ENCODE assay signal across 13 cellular contexts in the genomic region with DNA sequence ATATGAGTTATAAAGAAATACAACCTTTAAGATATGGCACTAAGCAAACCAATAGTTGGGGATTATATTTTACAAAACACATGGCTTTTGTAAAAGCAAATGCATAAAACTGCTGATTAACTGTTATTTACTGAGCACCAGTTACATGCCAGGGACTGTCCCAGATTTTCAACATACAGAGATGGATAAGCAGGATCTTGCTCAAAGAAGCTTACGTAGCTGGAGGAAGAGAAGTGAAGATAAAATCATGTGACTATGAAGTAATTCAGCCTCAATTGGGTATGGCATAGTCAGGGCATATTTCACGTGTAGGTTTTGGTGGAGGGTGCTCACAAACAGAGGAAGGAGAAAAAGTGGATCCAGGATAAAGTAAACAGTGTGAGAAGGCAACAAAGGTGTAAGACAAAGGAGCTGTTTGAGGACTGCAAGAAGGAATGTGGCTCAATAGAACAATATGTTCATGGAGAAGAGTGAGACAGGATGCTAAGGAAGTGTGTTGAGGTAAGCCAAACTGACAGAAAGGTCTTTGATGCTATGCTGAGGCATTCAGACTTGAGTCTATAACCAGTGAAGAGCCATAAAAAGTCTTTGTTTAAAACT.
"Had no signal": no experiment of that assay in that cellular context is flagged by ENCODE, and none has a peak within 500 bp of the region (broad histone marks: within the 10 kb centered on the region; RNA-seq: fewer than 3 reads in every experiment).

No MANE protein-coding gene starts in this region.

- ATAC-seq: activated CD4-positive, CD25-positive, alpha-beta regulatory T cell treated with anti-CD3 and anti-CD28 coated beads, Interleukin-2, amount 50 U/mL, for 24 hours; activated T-cell treated with anti-CD3 and anti-CD28 coated beads, Interleukin-2, amount 50 U/mL, for 4 hours; lower lobe of right lung; natural killer cell treated with Interleukin-12 subunit alpha and Interleukin-12 subunit beta and Interleukin-15 and Interleukin-18, amount 100 ng/mL, for 72 hours had no signal

- H3K27me3 Mint-ChIP-seq: natural killer cell treated with Interleukin-12 subunit alpha and Interleukin-12 subunit beta and Interleukin-15 and Interleukin-18, amount 100 ng/mL, for 72 hours had no signal

- H3K4me3 ChIP-seq: lower lobe of right lung, sigmoid colon had no signal

- H3K36me3 Mint-ChIP-seq: activated naive CD8-positive, alpha-beta T cell; natural killer cell treated with Interleukin-12 subunit alpha and Interleukin-12 subunit beta and Interleukin-15 and Interleukin-18, amount 100 ng/mL, for 72 hours had no signal

- H3K36me3 ChIP-seq: brain microvascular endothelial cell, lower lobe of right lung, sigmoid colon had no signal

- H3K4me1 ChIP-seq: lower lobe of right lung had no signal

- H3K27ac ChIP-seq: brain microvascular endothelial cell, lower lobe of right lung, sigmoid colon had no signal

- H3K9me3 Mint-ChIP-seq: activated T-cell treated with anti-CD3 and anti-CD28 coated beads, Interleukin-2, amount 50 U/mL, for 4 hours; natural killer cell treated with Interleukin-12 subunit alpha and Interleukin-12 subunit beta and Interleukin-15 and Interleukin-18, amount 100 ng/mL, for 72 hours; T-helper 2 cell treated with Interferon-gamma antibody and Interleukin-4, amounts not matched to agents 5 μg/mL and 100 μg/mL, for 36 hours had no signal

- H3K27ac Mint-ChIP-seq: activated naive CD8-positive, alpha-beta T cell; natural killer cell treated with Interleukin-12 subunit alpha and Interleukin-12 subunit beta and Interleukin-15 and Interleukin-18, amount 100 ng/mL, for 72 hours; T-helper 2 cell treated with Interferon-gamma antibody and Interleukin-4, amounts not matched to agents 5 μg/mL and 100 μg/mL, for 36 hours had no signal

- H3K27me3 ChIP-seq: brain microvascular endothelial cell, sigmoid colon had no signal

- H3K4me3 Mint-ChIP-seq: activated naive CD8-positive, alpha-beta T cell; activated T-cell treated with anti-CD3 and anti-CD28 coated beads, Interleukin-2, amount 50 U/mL, for 4 hours; natural killer cell treated with Interleukin-12 subunit alpha and Interleukin-12 subunit beta and Interleukin-15 and Interleukin-18, amount 100 ng/mL, for 72 hours; T-helper 2 cell treated with Interferon-gamma antibody and Interleukin-4, amounts not matched to agents 5 μg/mL and 100 μg/mL, for 36 hours had no signal

- H3K9me3 ChIP-seq: lower lobe of right lung, sigmoid colon had no signal

- DNase-seq: activated CD4-positive, alpha-beta T cell treated with anti-CD3 and anti-CD28 coated beads, Interleukin-2, amount 50 U/mL, for 48 hours; activated effector memory CD4-positive, alpha-beta T cell treated with anti-CD3 and anti-CD28 coated beads, Interleukin-2, amount 50 U/mL, for 16 hours; activated T-cell treated with anti-CD3 and anti-CD28 coated beads, Interleukin-2, amount 50 U/mL, for 4 hours; brain microvascular endothelial cell; hypothalamus; lower lobe of right lung; sigmoid colon; stimulated activated naive CD4-positive, alpha-beta T cell treated with Interleukin-2 at 50 U/mL for 16 hours; trophoblast cell had no signal
